ENCODE assay signal across 1 cellular context in genomic region chr16:30743690-30744089, GRCh38.
TF ChIP-seq lines count a peak whose summit lies in the region.

No MANE protein-coding gene starts in this region.

TF ChIP-seq in K562, 482 proteins besides CTCF, POLR2A, EP300 and RAD21:
- TF ChIP-seq POLR2G (IDR thresholded peaks at IDR 0.05; ENCODE audit: low read depth, low read length), result 0 out of 2 replicates have a peak, but pooled peaks have one; percentile 31
- TF ChIP-seq ZNF12 (CRISPR knock-in tag; IDR thresholded peaks at IDR 0.05), result no peak
